In genomic region chr14:24806061-24806678, GRCh38 we compare ENCODE assay signal across 8 cellular contexts.
DNase-seq lines count a peak whose midpoint lies in the region; ATAC-seq and TF ChIP-seq lines count a peak whose summit lies in the region.

No MANE protein-coding gene starts in this region.

- no peak for TF ChIP-seq POLR2A in transverse colon (IDR thresholded peaks at IDR 0.05)

- H3K9me3 Mint-ChIP-seq in CD14-positive monocyte, result no peaks in the 10 kb centered on the region

- no peak overlapping the region for H3K27ac ChIP-seq in transverse colon

- in situ Hi-C loops in transverse colon (cut with MboI; ENCODE audit: low pct_ligation_motif_present in 1 of 4, low pct_unique_long_range_greater_than_20kb in 1 of 4, low sequenced_read_pairs in 3 of 4), result loop anchor here in 3 of 4 donors (10.0 to 25.0 kb wide), 3 partner anchors 239 to 339 kb away; no protein-coding TSS in a partner anchor

- no peaks in the 10 kb centered on the region for H3K36me3 Mint-ChIP-seq in CD14-positive monocyte

- H3K27ac Mint-ChIP-seq in CD14-positive monocyte, result no peak overlapping the region

- peaks cover 0 to 10% (median 4%) of the 10 kb centered on the region in 4 donors for H3K4me1 ChIP-seq in transverse colon

- 14 to 22% methylated on average over 3 to 9 of the region's 9 CpGs for WGBS in transverse colon (ENCODE audit: low coverage in 1 of 2), 2 donors

- intact Hi-C loops in CD14-positive monocyte (cut with micrococcal nuclease) (loop anchor here in 1 of 2 donors (5.0 kb wide), 1 partner anchor 346 kb away; no protein-coding TSS in a partner anchor), transverse colon (cut with DNase I; ENCODE audit: low total_unique reads) (loop anchor here (10.0 kb wide), 1 partner anchor 239 kb away; no protein-coding TSS in a partner anchor)

- no peaks in the 10 kb centered on the region for H3K27me3 ChIP-seq in transverse colon

- TF ChIP-seq EP300 in transverse colon (IDR thresholded peaks at IDR 0.05; ENCODE audit: low read depth), result no peak

- TF ChIP-seq CTCF in CD14-positive monocyte (IDR thresholded peaks at IDR 0.05) (peak; percentile 85), epithelial cell of proximal tubule (conservative IDR thresholded peaks at IDR 0.05; ENCODE audit: low read depth, low read length) (peak; percentile 95), transverse colon (IDR thresholded peaks at IDR 0.05) (peak; percentile 75 to 92 (median 87))

- H3K27me3 Mint-ChIP-seq in CD14-positive monocyte (ENCODE audit: low read depth in 3 of 3), result peaks cover 2 to 13% (median 10%) of the 10 kb centered on the region in 3 donors

- no peak overlapping the region for H3K4me3 ChIP-seq in epithelial cell of proximal tubule (ENCODE audit: low read depth, low read length)
- H3K4me3 ChIP-seq in transverse colon, result no peak overlapping the region

- no peak overlapping the region for H3K4me3 Mint-ChIP-seq in CD14-positive monocyte

- H3K4me1 Mint-ChIP-seq in CD14-positive monocyte, result no peaks in the 10 kb centered on the region

- DNase-seq in CD14-positive monocyte (ENCODE audit: low spot score) (no peak), M059J (ENCODE audit: low read depth) (peak; percentile 12), UCSD-AML1 (lab: John Stamatoyannopoulos, UW; ENCODE audit: unreplicated experiment) (peak; percentile 73), epithelial cell of proximal tubule (ENCODE audit: low read depth) (no peak), myocyte (ENCODE audit: low read depth) (peak; percentile 60), transverse colon (peak; percentile 89), NCI-H446 treated with DMSO at 0.1 percent for 48 hours (lab: John Stamatoyannopoulos, UW) (no peak)

- no peaks in the 10 kb centered on the region for H3K9me3 ChIP-seq in transverse colon

- H3K36me3 ChIP-seq in transverse colon, result no peaks in the 10 kb centered on the region

- ATAC-seq in GM18909 (IDR thresholded peaks at IDR 0.05; ENCODE audit: poor library complexity, unreplicated experiment), result peak; percentile 68

Comparison
In these comparisons a context has a peak if more than half of its experiments do, and no peak if none do; other contexts are left out.
1. DNase-seq: peak in M059J (single experiment), UCSD-AML1 (single experiment), myocyte (single experiment) and transverse colon (single experiment); none in CD14-positive monocyte (single experiment), epithelial cell of proximal tubule (single experiment) and NCI-H446 treated with DMSO at 0.1 percent for 48 hours (single experiment).
2. Peak in every context shown above with its lines, with median percentiles within 50 percentile points of each other: CTCF ChIP-seq.